Comparison of ENCODE assay signal across 8 cellular contexts in the genomic region with DNA sequence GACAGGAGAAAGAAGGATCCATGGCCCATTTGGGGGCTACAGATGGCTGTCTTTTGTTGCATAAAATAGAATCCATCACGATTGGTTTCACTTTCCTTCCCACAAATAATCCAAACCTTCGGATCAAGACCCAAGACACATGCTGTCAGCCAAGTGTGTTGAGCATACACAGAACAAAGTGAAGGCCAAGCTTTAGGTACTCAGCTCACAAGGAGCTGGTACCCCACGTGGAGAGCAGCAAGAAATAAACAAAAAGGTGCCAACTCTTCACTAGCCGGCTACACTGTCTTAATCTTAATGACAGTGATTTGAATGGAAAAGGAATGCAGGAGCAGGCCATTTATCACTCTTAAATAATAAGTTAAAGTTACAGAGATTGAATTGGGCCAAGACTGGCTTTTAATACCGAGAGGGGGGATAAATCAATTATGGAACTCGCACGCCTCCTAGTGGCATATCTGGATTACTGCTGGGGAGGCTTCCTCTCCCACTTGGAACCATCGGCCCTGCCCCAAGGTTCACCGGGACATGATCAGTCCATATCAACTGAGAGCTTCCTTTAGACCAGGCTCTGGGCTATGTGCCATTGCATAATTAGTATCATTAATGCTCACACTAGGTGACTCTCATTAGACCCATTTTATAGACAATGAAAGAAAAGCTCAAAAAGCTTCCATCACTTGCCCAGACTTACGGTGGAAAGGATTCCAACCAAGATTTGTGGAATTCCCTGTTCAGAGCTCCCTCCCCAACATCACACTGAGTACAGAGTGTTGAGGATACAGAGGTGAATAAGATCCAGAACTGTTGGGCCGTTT.
DNase-seq lines count a peak whose midpoint lies in the region; ATAC-seq and TF ChIP-seq lines count a peak whose summit lies in the region.

No MANE protein-coding gene starts in this region.

- peak; percentile 81 for DNase-seq in Ammon's horn (ENCODE audit: low spot score)
- DNase-seq in SHP77 treated with DMSO at 0.1 percent for 48 hours (lab: John Stamatoyannopoulos, UW): peak; percentile 51
- DNase-seq in choroid plexus epithelial cell (ENCODE audit: low read depth): peak; percentile 71
- DNase-seq in stimulated activated CD8-positive, alpha-beta memory T cell treated with anti-CD3 and anti-CD28 coated beads, Interleukin-2, amount 100 ng/mL, for 48 hours (ENCODE audit: low read depth in 2 of 2): peak; percentile 3 to 7
- no peak for DNase-seq in central memory CD4-positive, alpha-beta T cell

- WGBS in liver: 37% methylated on average over 11 of the region's 11 CpGs

- H3K4me3 ChIP-seq in choroid plexus epithelial cell (ENCODE audit: low read depth, low read length) (no peak overlapping the region), liver (ENCODE audit: low read depth in 1 of 3, low read length in 3 of 3) (no peak overlapping the region)

- TF ChIP-seq CTCF in choroid plexus epithelial cell (conservative IDR thresholded peaks at IDR 0.05; ENCODE audit: low read depth, low read length) (peak; percentile 87), liver (IDR thresholded peaks at IDR 0.05; ENCODE audit: low read depth, low read length, missing input control) (peak; percentile 88)

- TF ChIP-seq RAD21 in Ishikawa (IDR thresholded peaks at IDR 0.05; ENCODE audit: low read depth) (peak; percentile 91), liver (IDR thresholded peaks at IDR 0.05) (peak; percentile 92 to 94)

- H3K36me3 ChIP-seq in liver (ENCODE audit: control insufficient read depth in 4 of 4, insufficient read depth in 3 of 4, low read depth in 1 of 4, low read length in 3 of 4): no peaks in the 10 kb centered on the region

- no peaks in the 10 kb centered on the region for H3K4me1 ChIP-seq in liver (ENCODE audit: control insufficient read depth in 4 of 4, insufficient read depth in 4 of 4, low read length in 3 of 4)

- TF ChIP-seq EP300 in Ishikawa (IDR thresholded peaks at IDR 0.05; ENCODE audit: borderline replicate concordance): no peak

- no peaks in the 10 kb centered on the region for H3K27me3 ChIP-seq in liver (ENCODE audit: control insufficient read depth in 4 of 4, insufficient read depth in 4 of 4, low read length in 3 of 4)

- peak; percentile 52 for ATAC-seq in GM18511 (IDR thresholded peaks at IDR 0.05; ENCODE audit: unreplicated experiment)

- H3K9ac ChIP-seq in liver (ENCODE audit: low read depth in 1 of 2, low read length in 2 of 2): no peak overlapping the region

- H3K27ac ChIP-seq in liver (ENCODE audit: low read depth in 1 of 2, low read length in 2 of 2): no peak overlapping the region

- no peaks in the 10 kb centered on the region for H3K9me3 ChIP-seq in liver (ENCODE audit: control insufficient read depth in 4 of 4, low read length in 3 of 4)

TF ChIP-seq in Ishikawa, 13 proteins besides CTCF, POLR2A, EP300 and RAD21:
- no peak for TF ChIP-seq TEAD4 (IDR thresholded peaks at IDR 0.05)
- no peak for TF ChIP-seq NFIC (IDR thresholded peaks at IDR 0.05)
- no peak for TF ChIP-seq CREB1 (IDR thresholded peaks at IDR 0.05; ENCODE audit: low read depth)
- TF ChIP-seq CEBPB (IDR thresholded peaks at IDR 0.05): no peak
- TF ChIP-seq YY1 (IDR thresholded peaks at IDR 0.05; ENCODE audit: low read depth): no peak
- no peak for TF ChIP-seq TAF1 (IDR thresholded peaks at IDR 0.05; ENCODE audit: low read depth)
- TF ChIP-seq, protein P1, sequence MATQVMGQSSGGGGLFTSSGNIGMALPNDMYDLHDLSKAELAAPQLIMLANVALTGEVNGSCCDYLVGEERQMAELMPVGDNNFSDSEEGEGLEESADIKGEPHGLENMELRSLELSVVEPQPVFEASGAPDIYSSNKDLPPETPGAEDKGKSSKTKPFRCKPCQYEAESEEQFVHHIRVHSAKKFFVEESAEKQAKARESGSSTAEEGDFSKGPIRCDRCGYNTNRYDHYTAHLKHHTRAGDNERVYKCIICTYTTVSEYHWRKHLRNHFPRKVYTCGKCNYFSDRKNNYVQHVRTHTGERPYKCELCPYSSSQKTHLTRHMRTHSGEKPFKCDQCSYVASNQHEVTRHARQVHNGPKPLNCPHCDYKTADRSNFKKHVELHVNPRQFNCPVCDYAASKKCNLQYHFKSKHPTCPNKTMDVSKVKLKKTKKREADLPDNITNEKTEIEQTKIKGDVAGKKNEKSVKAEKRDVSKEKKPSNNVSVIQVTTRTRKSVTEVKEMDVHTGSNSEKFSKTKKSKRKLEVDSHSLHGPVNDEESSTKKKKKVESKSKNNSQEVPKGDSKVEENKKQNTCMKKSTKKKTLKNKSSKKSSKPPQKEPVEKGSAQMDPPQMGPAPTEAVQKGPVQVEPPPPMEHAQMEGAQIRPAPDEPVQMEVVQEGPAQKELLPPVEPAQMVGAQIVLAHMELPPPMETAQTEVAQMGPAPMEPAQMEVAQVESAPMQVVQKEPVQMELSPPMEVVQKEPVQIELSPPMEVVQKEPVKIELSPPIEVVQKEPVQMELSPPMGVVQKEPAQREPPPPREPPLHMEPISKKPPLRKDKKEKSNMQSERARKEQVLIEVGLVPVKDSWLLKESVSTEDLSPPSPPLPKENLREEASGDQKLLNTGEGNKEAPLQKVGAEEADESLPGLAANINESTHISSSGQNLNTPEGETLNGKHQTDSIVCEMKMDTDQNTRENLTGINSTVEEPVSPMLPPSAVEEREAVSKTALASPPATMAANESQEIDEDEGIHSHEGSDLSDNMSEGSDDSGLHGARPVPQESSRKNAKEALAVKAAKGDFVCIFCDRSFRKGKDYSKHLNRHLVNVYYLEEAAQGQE (IDR thresholded peaks at IDR 0.05; ENCODE audit: low read depth): no peak
- no peak for TF ChIP-seq EGR1 (IDR thresholded peaks at IDR 0.05)
- no peak for TF ChIP-seq TCF12 (IDR thresholded peaks at IDR 0.05; ENCODE audit: low read depth)
- TF ChIP-seq, protein P2, sequence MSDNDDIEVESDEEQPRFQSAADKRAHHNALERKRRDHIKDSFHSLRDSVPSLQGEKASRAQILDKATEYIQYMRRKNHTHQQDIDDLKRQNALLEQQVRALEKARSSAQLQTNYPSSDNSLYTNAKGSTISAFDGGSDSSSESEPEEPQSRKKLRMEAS (IDR thresholded peaks at IDR 0.05): no peak
- no peak for TF ChIP-seq FOXM1 (IDR thresholded peaks at IDR 0.05; ENCODE audit: borderline replicate concordance, low read depth)

TF ChIP-seq in liver, 16 proteins besides CTCF, POLR2A, EP300 and RAD21:
- peak; percentile 9 to 43 for TF ChIP-seq HNF4A (conservative IDR thresholded peaks at IDR 0.05)
- TF ChIP-seq FOXA2 (IDR thresholded peaks at IDR 0.05): no peak
